ENCODE assay signal across 3 cellular contexts in genomic region chr4:171599628-171600027, GRCh38.
"Had no signal": no experiment of that assay in that cellular context is flagged by ENCODE, and none has a peak within 500 bp of the region (broad histone marks: within the 10 kb centered on the region; RNA-seq: fewer than 3 reads in every experiment).

No MANE protein-coding gene starts in this region.

- ATAC-seq: GM12878 had no signal

- DNase-seq: GDM1, GF-D8 had no signal
